In the genomic region with DNA sequence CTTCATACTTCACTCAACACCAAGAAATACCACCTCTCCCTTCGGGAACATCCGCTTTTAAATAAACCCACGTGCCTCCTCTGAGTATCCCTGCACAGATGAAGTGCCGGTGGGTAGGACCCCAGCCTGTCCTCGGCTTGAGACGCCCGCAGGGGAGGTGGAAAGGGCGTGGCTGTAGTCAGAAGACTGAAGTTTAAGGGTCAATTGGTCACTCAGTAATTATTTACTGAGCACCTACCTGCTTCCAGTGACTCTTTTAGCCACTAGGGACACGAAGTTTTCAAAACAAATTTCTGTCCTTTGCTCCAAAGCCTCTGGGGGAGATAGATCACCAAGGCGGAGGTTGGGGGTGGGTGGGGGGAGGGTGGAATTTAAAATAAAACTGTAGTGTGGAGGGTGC, we compare ENCODE assay signal across 2 cellular contexts.
TF ChIP-seq lines count a peak whose summit lies in the region.

No MANE protein-coding gene starts in this region.

TF ChIP-seq in HCT116, 20 proteins besides CTCF, POLR2A, EP300 and RAD21:
- no peak for TF ChIP-seq SIN3A (IDR thresholded peaks at IDR 0.05; ENCODE audit: low read depth)
- no peak for TF ChIP-seq SRF (IDR thresholded peaks at IDR 0.05; ENCODE audit: low read depth)
- TF ChIP-seq, protein P1, sequence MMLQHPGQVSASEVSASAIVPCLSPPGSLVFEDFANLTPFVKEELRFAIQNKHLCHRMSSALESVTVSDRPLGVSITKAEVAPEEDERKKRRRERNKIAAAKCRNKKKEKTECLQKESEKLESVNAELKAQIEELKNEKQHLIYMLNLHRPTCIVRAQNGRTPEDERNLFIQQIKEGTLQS (IDR thresholded peaks at IDR 0.05), result no peak
- TF ChIP-seq ZNF274 (IDR thresholded peaks at IDR 0.05; ENCODE audit: low read depth, low read length), result no peak
- no peak for TF ChIP-seq JUND (IDR thresholded peaks at IDR 0.05)
- no peak for TF ChIP-seq EZH2 (IDR thresholded peaks at IDR 0.05)
- no peak for TF ChIP-seq ELF1 (IDR thresholded peaks at IDR 0.05; ENCODE audit: borderline replicate concordance, low read depth)
- TF ChIP-seq SP1 (IDR thresholded peaks at IDR 0.05; ENCODE audit: low read depth), result no peak
- no peak for TF ChIP-seq EGR1 (IDR thresholded peaks at IDR 0.05; ENCODE audit: low read depth)
- TF ChIP-seq, protein P2, sequence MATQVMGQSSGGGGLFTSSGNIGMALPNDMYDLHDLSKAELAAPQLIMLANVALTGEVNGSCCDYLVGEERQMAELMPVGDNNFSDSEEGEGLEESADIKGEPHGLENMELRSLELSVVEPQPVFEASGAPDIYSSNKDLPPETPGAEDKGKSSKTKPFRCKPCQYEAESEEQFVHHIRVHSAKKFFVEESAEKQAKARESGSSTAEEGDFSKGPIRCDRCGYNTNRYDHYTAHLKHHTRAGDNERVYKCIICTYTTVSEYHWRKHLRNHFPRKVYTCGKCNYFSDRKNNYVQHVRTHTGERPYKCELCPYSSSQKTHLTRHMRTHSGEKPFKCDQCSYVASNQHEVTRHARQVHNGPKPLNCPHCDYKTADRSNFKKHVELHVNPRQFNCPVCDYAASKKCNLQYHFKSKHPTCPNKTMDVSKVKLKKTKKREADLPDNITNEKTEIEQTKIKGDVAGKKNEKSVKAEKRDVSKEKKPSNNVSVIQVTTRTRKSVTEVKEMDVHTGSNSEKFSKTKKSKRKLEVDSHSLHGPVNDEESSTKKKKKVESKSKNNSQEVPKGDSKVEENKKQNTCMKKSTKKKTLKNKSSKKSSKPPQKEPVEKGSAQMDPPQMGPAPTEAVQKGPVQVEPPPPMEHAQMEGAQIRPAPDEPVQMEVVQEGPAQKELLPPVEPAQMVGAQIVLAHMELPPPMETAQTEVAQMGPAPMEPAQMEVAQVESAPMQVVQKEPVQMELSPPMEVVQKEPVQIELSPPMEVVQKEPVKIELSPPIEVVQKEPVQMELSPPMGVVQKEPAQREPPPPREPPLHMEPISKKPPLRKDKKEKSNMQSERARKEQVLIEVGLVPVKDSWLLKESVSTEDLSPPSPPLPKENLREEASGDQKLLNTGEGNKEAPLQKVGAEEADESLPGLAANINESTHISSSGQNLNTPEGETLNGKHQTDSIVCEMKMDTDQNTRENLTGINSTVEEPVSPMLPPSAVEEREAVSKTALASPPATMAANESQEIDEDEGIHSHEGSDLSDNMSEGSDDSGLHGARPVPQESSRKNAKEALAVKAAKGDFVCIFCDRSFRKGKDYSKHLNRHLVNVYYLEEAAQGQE (IDR thresholded peaks at IDR 0.05; ENCODE audit: low read depth), result no peak
- no peak for TF ChIP-seq FOSL1 (IDR thresholded peaks at IDR 0.05; ENCODE audit: low read depth)
- TF ChIP-seq CBX3 (IDR thresholded peaks at IDR 0.05; ENCODE audit: low read depth), result no peak
- TF ChIP-seq, protein P3, sequence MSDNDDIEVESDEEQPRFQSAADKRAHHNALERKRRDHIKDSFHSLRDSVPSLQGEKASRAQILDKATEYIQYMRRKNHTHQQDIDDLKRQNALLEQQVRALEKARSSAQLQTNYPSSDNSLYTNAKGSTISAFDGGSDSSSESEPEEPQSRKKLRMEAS (IDR thresholded peaks at IDR 0.05), result no peak

TF ChIP-seq in SK-N-SH treated with all-trans-retinoic acid at 6 μM for 48 hours, 23 proteins besides CTCF, POLR2A, EP300 and RAD21:
- TF ChIP-seq, protein P4, sequence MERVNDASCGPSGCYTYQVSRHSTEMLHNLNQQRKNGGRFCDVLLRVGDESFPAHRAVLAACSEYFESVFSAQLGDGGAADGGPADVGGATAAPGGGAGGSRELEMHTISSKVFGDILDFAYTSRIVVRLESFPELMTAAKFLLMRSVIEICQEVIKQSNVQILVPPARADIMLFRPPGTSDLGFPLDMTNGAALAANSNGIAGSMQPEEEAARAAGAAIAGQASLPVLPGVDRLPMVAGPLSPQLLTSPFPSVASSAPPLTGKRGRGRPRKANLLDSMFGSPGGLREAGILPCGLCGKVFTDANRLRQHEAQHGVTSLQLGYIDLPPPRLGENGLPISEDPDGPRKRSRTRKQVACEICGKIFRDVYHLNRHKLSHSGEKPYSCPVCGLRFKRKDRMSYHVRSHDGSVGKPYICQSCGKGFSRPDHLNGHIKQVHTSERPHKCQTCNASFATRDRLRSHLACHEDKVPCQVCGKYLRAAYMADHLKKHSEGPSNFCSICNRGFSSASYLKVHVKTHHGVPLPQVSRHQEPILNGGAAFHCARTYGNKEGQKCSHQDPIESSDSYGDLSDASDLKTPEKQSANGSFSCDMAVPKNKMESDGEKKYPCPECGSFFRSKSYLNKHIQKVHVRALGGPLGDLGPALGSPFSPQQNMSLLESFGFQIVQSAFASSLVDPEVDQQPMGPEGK (CRISPR knock-in tag; IDR thresholded peaks at IDR 0.05; ENCODE audit: borderline replicate concordance), result no peak
- TF ChIP-seq TOX (CRISPR knock-in tag; IDR thresholded peaks at IDR 0.05; ENCODE audit: borderline replicate concordance) (no peak), ZFP3 (CRISPR knock-in tag; IDR thresholded peaks at IDR 0.05) (no peak), PPARA (CRISPR knock-in tag; IDR thresholded peaks at IDR 0.05; ENCODE audit: borderline replicate concordance) (no peak), GLIS3 (CRISPR knock-in tag; IDR thresholded peaks at IDR 0.05) (no peak), ARNTL (CRISPR knock-in tag; IDR thresholded peaks at IDR 0.05; ENCODE audit: borderline replicate concordance, low read depth) (no peak)
